8 cellular contexts compared by ENCODE assay signal in genomic region chr10:74151057-74151878, GRCh38. TPM values are rescaled to one million over a fixed set of nuclear protein-coding genes. Genes with fewer than 3 reads are reported as not detected.
DNase-seq lines count a peak whose midpoint lies in the region; ATAC-seq and TF ChIP-seq lines count a peak whose summit lies in the region.

ADK (plus strand) TSS chr10:74151221; CDS start chr10:74151279, 58 bp downstream.

- H3K27ac Mint-ChIP-seq in neural crest cell (ENCODE audit: unreplicated experiment): peak within 1 kb of the TSS; percentile 48

- DNase-seq in EH (ENCODE audit: low read depth): peak; percentile 98
- DNase-seq in SHP77 treated with DMSO at 0.1 percent for 48 hours (lab: John Stamatoyannopoulos, UW): peak; percentile 71
- DNase-seq in activated effector memory CD4-positive, alpha-beta T cell treated with anti-CD3 and anti-CD28 coated beads, Interleukin-2, amount 50 U/mL, for 16 hours: peak; percentile 100
- peak; percentile 96 for DNase-seq in fibroblast of the conjunctiva (ENCODE audit: low read depth)
- peak; percentile 100 for DNase-seq in neural crest cell (ENCODE audit: low read depth, low spot score)
- peak; percentile 97 for DNase-seq in stromal cell of bone marrow (ENCODE audit: low read depth)

- H3K79me2 ChIP-seq in KMS-11 (ENCODE audit: insufficient read depth, low read depth): peaks cover 83% of the 10 kb centered on the region

- ATAC-seq in GM21723 (IDR thresholded peaks at IDR 0.05; ENCODE audit: unreplicated experiment): peak; percentile 82

- H3K27me3 ChIP-seq in KMS-11 (ENCODE audit: insufficient read depth, low read depth): no peaks in the 10 kb centered on the region

- peak within 1 kb of the TSS; percentile 96 for H3K4me2 ChIP-seq in KMS-11

- H4K20me1 ChIP-seq in KMS-11 (ENCODE audit: insufficient read depth): 0 out of 2 replicates have a peak, but pooled peaks cover 6% of the 10 kb centered on the region

- no peaks in the 10 kb centered on the region for H3K36me3 Mint-ChIP-seq in neural crest cell (ENCODE audit: low read depth)

- H3K4me1 Mint-ChIP-seq in neural crest cell: peaks cover 33% of the 10 kb centered on the region

- no peaks in the 10 kb centered on the region for H3K36me3 ChIP-seq in KMS-11 (ENCODE audit: insufficient read depth)

- peaks cover 38% of the 10 kb centered on the region for H3K4me1 ChIP-seq in KMS-11 (ENCODE audit: low read depth, poor library complexity, severe bottlenecking)

- H3K4me3 ChIP-seq in KMS-11 (IDR thresholded peaks at IDR 0.05; ENCODE audit: insufficient read depth, low read depth, low read length): peak within 1 kb of the TSS; percentile 25

- peak within 1 kb of the TSS; percentile 74 for H3K27ac ChIP-seq in KMS-11

- H3K4me3 Mint-ChIP-seq in neural crest cell: no peak within 1 kb of the TSS

- peak within 1 kb of the TSS; percentile 82 for H3K9ac ChIP-seq in KMS-11

- H3K27me3 Mint-ChIP-seq in neural crest cell (ENCODE audit: low read depth): no peaks in the 10 kb centered on the region

- H3K9me3 Mint-ChIP-seq in neural crest cell: no peaks in the 10 kb centered on the region

- H2AFZ ChIP-seq in KMS-11 (ENCODE audit: low read depth): peak within 1 kb of the TSS; percentile 63

- TF ChIP-seq CTCF in KMS-11 (conservative IDR thresholded peaks at IDR 0.05; ENCODE audit: low read depth, low read length) (no peak), neural crest cell (conservative IDR thresholded peaks at IDR 0.05) (peak; percentile 66)

RNA-seq across cellular contexts. Expression of gene ADK, which starts in this region (rescaled TPM):
- 35.6 and 38.2 TPM in 2 replicates for total RNA-seq in neural crest cell

Comparison
In these comparisons a context has a peak if more than half of its experiments do, and no peak if none do; other contexts are left out.
1. Peak in every context shown above with its lines: DNase-seq, ATAC-seq, H3K4me3 ChIP-seq and H3K27ac ChIP-seq.